In genomic region chr10:79435271-79436065, GRCh38 we compare ENCODE assay signal across 11 cellular contexts. TPM values are rescaled to one million over a fixed set of nuclear protein-coding genes. Genes with fewer than 3 reads are reported as not detected.
DNase-seq lines count a peak whose midpoint lies in the region; ATAC-seq and TF ChIP-seq lines count a peak whose summit lies in the region.
"Had no signal": no experiment of that assay in that cellular context is flagged by ENCODE, and none has a peak within 500 bp of the region (broad histone marks: within the 10 kb centered on the region; RNA-seq: fewer than 3 reads in every experiment).

No MANE protein-coding gene starts in this region.

- H3K9me3 ChIP-seq in adrenal gland (replicated peaks in 1 of 3) = no peaks in the 10 kb centered on the region
- H3K9me3 ChIP-seq in heart right ventricle = no peaks in the 10 kb centered on the region

- ATAC-seq in heart right ventricle (peak; percentile 59 to 79 (median 64)), GM18867 (IDR thresholded peaks at IDR 0.05; ENCODE audit: unreplicated experiment) (no peak), HG02642 (IDR thresholded peaks at IDR 0.05; ENCODE audit: poor library complexity, unreplicated experiment) (no peak)
- ATAC-seq in stimulated activated memory B cell treated with anti-CD40 and anti-IgM and Interleukin-4, amounts not matched to agents 10 μg/mL and 1 μg/mL and 100 μg/mL, for 72 hours = no peak

- WGBS in adrenal gland, 4 donors = 55 to 69% (median 66%) methylated on average over 3 to 15 of the region's 15 CpGs
- 33 to 34% methylated on average over 15 of the region's 15 CpGs for WGBS in heart right ventricle, 2 donors

- DNase-seq in CD1c-positive myeloid dendritic cell (ENCODE audit: extremely low spot score) (peak; percentile 18), adrenal gland (peak in 1 of 7 donors; percentile 8), heart right ventricle (peak; percentile 61 to 70), posterior vena cava (ENCODE audit: low spot score) (peak; percentile 79), NCI-H526 treated with DMSO at 0.1 percent for 48 hours (lab: John Stamatoyannopoulos, UW) (no peak)

- intact Hi-C loops in adrenal gland (cut with DNase I) = no loop called here
- intact Hi-C loops in heart right ventricle (cut with DNase I) = loop anchor here in 1 of 10 donors (1.0 kb wide), 1 partner anchor 30 kb away; no protein-coding TSS in a partner anchor
- intact Hi-C loops in posterior vena cava (cut with DNase I) = no loop called here

- H3K27ac Mint-ChIP-seq in stimulated activated memory B cell treated with anti-CD40 and anti-IgM and Interleukin-4, amounts not matched to agents 10 μg/mL and 1 μg/mL and 100 μg/mL, for 72 hours = no peak overlapping the region
- H3K27ac Mint-ChIP-seq: B cell had no signal

- H3K4me1 Mint-ChIP-seq in stimulated activated memory B cell treated with anti-CD40 and anti-IgM and Interleukin-4, amounts not matched to agents 10 μg/mL and 1 μg/mL and 100 μg/mL, for 72 hours = peaks cover 5% of the 10 kb centered on the region
- H3K4me1 Mint-ChIP-seq: B cell; central memory CD8-positive, alpha-beta T cell had no signal

- H3K4me1 ChIP-seq in adrenal gland (replicated peaks in 1 of 2) (peaks cover 11 to 40% of the 10 kb centered on the region in 2 donors), heart right ventricle (peaks cover 33 to 99% (median 93%) of the 10 kb centered on the region in 9 donors)

- TF ChIP-seq POLR2A in adrenal gland (IDR thresholded peaks at IDR 0.05) = no peak

- H3K27me3 Mint-ChIP-seq in stimulated activated memory B cell treated with anti-CD40 and anti-IgM and Interleukin-4, amounts not matched to agents 10 μg/mL and 1 μg/mL and 100 μg/mL, for 72 hours = peaks cover 26% of the 10 kb centered on the region
- H3K27me3 Mint-ChIP-seq: central memory CD8-positive, alpha-beta T cell had no signal

- H3K4me3 ChIP-seq in adrenal gland (peak overlapping the region in 1 of 4 donors; percentile 22), heart right ventricle (peak overlapping the region in 6 of 10 donors; percentile 8 to 29 (median 12))

- TF ChIP-seq CTCF in adrenal gland (IDR thresholded peaks at IDR 0.05) (no peak), heart right ventricle (IDR thresholded peaks at IDR 0.05) (no peak)

- H3K27me3 ChIP-seq in adrenal gland = no peaks in the 10 kb centered on the region
- no peaks in the 10 kb centered on the region for H3K27me3 ChIP-seq in heart right ventricle

- no peaks in the 10 kb centered on the region for H3K9me3 Mint-ChIP-seq in stimulated activated memory B cell treated with anti-CD40 and anti-IgM and Interleukin-4, amounts not matched to agents 10 μg/mL and 1 μg/mL and 100 μg/mL, for 72 hours
- H3K9me3 Mint-ChIP-seq: central memory CD8-positive, alpha-beta T cell had no signal

- H3K36me3 ChIP-seq in adrenal gland (replicated peaks in 1 of 2) (no peaks in the 10 kb centered on the region), heart right ventricle (peaks cover 0 to 46% (median 3%) of the 10 kb centered on the region in 9 donors)

- H3K36me3 Mint-ChIP-seq in stimulated activated memory B cell treated with anti-CD40 and anti-IgM and Interleukin-4, amounts not matched to agents 10 μg/mL and 1 μg/mL and 100 μg/mL, for 72 hours = no peaks in the 10 kb centered on the region

- H3K4me3 Mint-ChIP-seq in stimulated activated memory B cell treated with anti-CD40 and anti-IgM and Interleukin-4, amounts not matched to agents 10 μg/mL and 1 μg/mL and 100 μg/mL, for 72 hours = no peak overlapping the region
- H3K4me3 Mint-ChIP-seq: B cell; central memory CD8-positive, alpha-beta T cell had no signal

- H3K27ac ChIP-seq in adrenal gland = peak overlapping the region in 4 of 5 donors; percentile 49 to 88 (median 52)
- H3K27ac ChIP-seq in heart right ventricle = peak overlapping the region; percentile 79 to 94 (median 90)
- H3K27ac ChIP-seq: KMS-11 had no signal

RNA-seq across cellular contexts. Expression of gene ZCCHC24, which starts 10.0 kb away (rescaled TPM):
- total RNA-seq in adrenal gland (10 to 100 TPM; 21.7 to 49.0 (median 28.8) TPM), heart right ventricle (10 to 100 TPM; 32.0 to 59.0 (median 49.0) TPM), posterior vena cava (100 to 1,000 TPM; 113 to 125 TPM)
- polyA plus RNA-seq in adrenal gland (10 to 100 TPM in 2 of 3 donors, 1 to 10 TPM in 1; 8.7 to 19.9 (median 12.9) TPM), heart right ventricle (10 to 100 TPM; 19.3 to 22.4 TPM)

Comparison
In these comparisons a context has a peak if more than half of its experiments do, and no peak if none do; other contexts are left out.
1. ATAC-seq: peak in heart right ventricle (8 of 8); none in GM18867 (single experiment), HG02642 (single experiment) and stimulated activated memory B cell treated with anti-CD40 and anti-IgM and Interleukin-4, amounts not matched to agents 10 μg/mL and 1 μg/mL and 100 μg/mL, for 72 hours (single experiment).